Comparison of ENCODE assay signal across 8 cellular contexts in the genomic region with DNA sequence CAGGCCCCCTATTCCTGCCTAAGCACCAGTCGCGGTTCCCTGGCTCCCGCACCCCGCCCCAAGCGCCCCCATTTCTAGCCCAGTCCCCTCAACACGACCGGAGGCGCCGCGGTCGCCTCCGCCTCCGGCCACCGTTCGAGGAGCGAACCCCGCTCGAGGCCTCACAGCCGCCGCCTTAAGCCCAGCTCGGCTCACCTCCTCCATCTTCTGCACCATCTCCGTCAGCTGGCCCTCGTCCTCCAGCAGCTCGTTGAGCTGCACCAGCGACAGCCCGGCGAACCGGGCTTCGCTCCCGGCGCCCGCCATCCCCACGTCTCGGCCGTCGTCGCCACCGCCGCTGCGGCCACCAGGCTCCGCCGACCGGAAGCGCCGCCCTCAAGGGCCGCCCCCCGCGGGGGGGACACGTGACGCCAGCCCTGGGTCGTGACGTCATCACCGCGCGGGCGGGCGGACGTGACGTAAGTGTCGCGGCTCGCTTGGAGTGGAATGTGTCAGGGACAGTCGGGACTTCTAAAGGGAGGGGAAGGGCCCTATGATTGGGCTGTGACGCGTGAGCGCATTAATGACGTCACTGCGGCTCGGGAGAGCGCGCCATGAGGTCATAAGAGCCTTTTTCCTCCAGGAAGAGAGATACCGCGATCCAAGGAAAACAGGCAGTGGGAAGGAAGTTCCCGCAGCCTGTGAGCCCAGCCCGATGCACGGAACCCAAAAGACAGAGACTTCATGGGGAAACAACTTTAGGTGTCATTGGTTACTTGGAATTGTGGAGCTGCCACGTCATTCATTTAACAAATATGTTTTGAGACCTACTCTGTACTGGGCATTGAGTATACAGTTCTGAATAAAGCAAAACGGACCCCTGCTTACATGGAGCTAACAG. TPM values are rescaled to one million over a fixed set of nuclear protein-coding genes. Genes with fewer than 3 reads are reported as not detected.
A peak's percentile ranks its signal among the peaks of the same experiment; 100 is the strongest.
DNase-seq lines count a peak whose midpoint lies in the region; ATAC-seq, FAIRE-seq and TF ChIP-seq lines count a peak whose summit lies in the region.

A gene with protein sequence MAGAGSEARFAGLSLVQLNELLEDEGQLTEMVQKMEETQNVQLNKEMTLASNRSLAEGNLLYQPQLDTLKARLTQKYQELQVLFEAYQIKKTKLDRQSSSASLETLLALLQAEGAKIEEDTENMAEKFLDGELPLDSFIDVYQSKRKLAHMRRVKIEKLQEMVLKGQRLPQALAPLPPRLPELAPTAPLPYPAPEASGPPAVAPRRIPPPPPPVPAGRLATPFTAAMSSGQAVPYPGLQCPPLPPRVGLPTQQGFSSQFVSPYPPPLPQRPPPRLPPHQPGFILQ (minus strand): TSS at position 368 of the 880 bp plus-strand sequence. CDS start 62 bp downstream, at position 306.

- intact Hi-C loops in activated T-helper 2 cell treated with anti-CD3 and anti-CD28 coated beads, Interferon-gamma antibody, Interleukin-2, Interleukin-4, amounts not matched to agents 10 μg/mL and 5 μg/mL and 100 μg/mL, durations not matched to agents 14 hours and 24 hours and 36 hours (cut with micrococcal nuclease): loop anchor here (5.0 kb wide), 1 partner anchor 174 kb away; no protein-coding TSS in a partner anchor
- intact Hi-C loops in natural killer cell (cut with micrococcal nuclease): loop anchor here (1.0 to 5.0 kb wide), 4 partner anchors 15 to 181 kb away; no protein-coding TSS in a partner anchor

- peaks cover 65% of the 10 kb centered on the region for H3K4me1 Mint-ChIP-seq in activated T-helper 2 cell treated with anti-CD3 and anti-CD28 coated beads, Interferon-gamma antibody, Interleukin-2, Interleukin-4, amounts not matched to agents 10 μg/mL and 5 μg/mL and 100 μg/mL, durations not matched to agents 14 hours and 24 hours and 36 hours (ENCODE audit: low read depth)
- H3K4me1 Mint-ChIP-seq in natural killer cell: peaks cover 82 to 90% of the 10 kb centered on the region in 2 donors
- H3K4me1 Mint-ChIP-seq in stimulated activated naive B cell treated with anti-CD40 and anti-IgM and Interleukin-4, amounts not matched to agents 10 μg/mL and 1 μg/mL and 100 μg/mL, for 72 hours: peaks cover 46 to 97% of the 10 kb centered on the region in 2 donors

- peaks cover under 1% of the 10 kb centered on the region for H3K27me3 Mint-ChIP-seq in activated T-helper 2 cell treated with anti-CD3 and anti-CD28 coated beads, Interferon-gamma antibody, Interleukin-2, Interleukin-4, amounts not matched to agents 10 μg/mL and 5 μg/mL and 100 μg/mL, durations not matched to agents 14 hours and 24 hours and 36 hours (ENCODE audit: low read depth)
- no peaks in the 10 kb centered on the region for H3K27me3 Mint-ChIP-seq in natural killer cell (ENCODE audit: low read depth in 2 of 2)
- no peaks in the 10 kb centered on the region for H3K27me3 Mint-ChIP-seq in stimulated activated naive B cell treated with anti-CD40 and anti-IgM and Interleukin-4, amounts not matched to agents 10 μg/mL and 1 μg/mL and 100 μg/mL, for 72 hours

- peak; percentile 61 to 85 (median 77) for ATAC-seq in natural killer cell
- peak; percentile 47 to 53 for ATAC-seq in stimulated activated naive B cell treated with anti-CD40 and anti-IgM and Interleukin-4, amounts not matched to agents 10 μg/mL and 1 μg/mL and 100 μg/mL, for 72 hours (replicated peaks)

- DNase-seq in NCI-H2081 (lab: John Stamatoyannopoulos, UW): peak; percentile 78 to 82
- no peak for DNase-seq in NCI-H2081 treated with DMSO at 0.1 percent for 48 hours (lab: John Stamatoyannopoulos, UW)
- peak; percentile 86 for DNase-seq in HK-2 (ENCODE audit: unreplicated experiment)
- DNase-seq in RCC 7860 (ENCODE audit: low spot score): peak; percentile 60
- DNase-seq in activated T-helper 2 cell treated with anti-CD3 and anti-CD28 coated beads, Interferon-gamma antibody, Interleukin-2, Interleukin-4, amounts not matched to agents 10 μg/mL and 5 μg/mL and 100 μg/mL, durations not matched to agents 14 hours and 24 hours and 36 hours (ENCODE audit: low spot score): peak; percentile 83
- DNase-seq in fibroblast of mammary gland (ENCODE audit: low read depth): peak; percentile 89
- DNase-seq in natural killer cell: peak; percentile 98
- peak; percentile 85 for DNase-seq in stimulated activated naive B cell treated with anti-CD40 and anti-IgM and Interleukin-4, amounts not matched to agents 10 μg/mL and 1 μg/mL and 100 μg/mL, for 72 hours

- H3K36me3 Mint-ChIP-seq in activated T-helper 2 cell treated with anti-CD3 and anti-CD28 coated beads, Interferon-gamma antibody, Interleukin-2, Interleukin-4, amounts not matched to agents 10 μg/mL and 5 μg/mL and 100 μg/mL, durations not matched to agents 14 hours and 24 hours and 36 hours (ENCODE audit: low read depth): peaks cover 13% of the 10 kb centered on the region
- H3K36me3 Mint-ChIP-seq in natural killer cell: no peaks in the 10 kb centered on the region
- H3K36me3 Mint-ChIP-seq in stimulated activated naive B cell treated with anti-CD40 and anti-IgM and Interleukin-4, amounts not matched to agents 10 μg/mL and 1 μg/mL and 100 μg/mL, for 72 hours: peaks cover 3 to 20% of the 10 kb centered on the region in 2 donors

- no peak for FAIRE-seq in RCC 7860 (lab: Jason Lieb, UNC)

- TF ChIP-seq CTCF in fibroblast of mammary gland (conservative IDR thresholded peaks at IDR 0.05; ENCODE audit: control insufficient read depth, insufficient read depth, low read depth, low read length) (no peak), natural killer cell (IDR thresholded peaks at IDR 0.05) (no peak)

- peak within 1 kb of the TSS; percentile 81 for H3K27ac Mint-ChIP-seq in activated T-helper 2 cell treated with anti-CD3 and anti-CD28 coated beads, Interferon-gamma antibody, Interleukin-2, Interleukin-4, amounts not matched to agents 10 μg/mL and 5 μg/mL and 100 μg/mL, durations not matched to agents 14 hours and 24 hours and 36 hours
- peak within 1 kb of the TSS; percentile 100 for H3K27ac Mint-ChIP-seq in natural killer cell
- H3K27ac Mint-ChIP-seq in stimulated activated naive B cell treated with anti-CD40 and anti-IgM and Interleukin-4, amounts not matched to agents 10 μg/mL and 1 μg/mL and 100 μg/mL, for 72 hours: peak within 1 kb of the TSS; percentile 94

- peaks cover 6% of the 10 kb centered on the region for H3K9me3 Mint-ChIP-seq in activated T-helper 2 cell treated with anti-CD3 and anti-CD28 coated beads, Interferon-gamma antibody, Interleukin-2, Interleukin-4, amounts not matched to agents 10 μg/mL and 5 μg/mL and 100 μg/mL, durations not matched to agents 14 hours and 24 hours and 36 hours
- peaks cover 0 to 4% of the 10 kb centered on the region in 2 donors for H3K9me3 Mint-ChIP-seq in natural killer cell
- H3K9me3 Mint-ChIP-seq in stimulated activated naive B cell treated with anti-CD40 and anti-IgM and Interleukin-4, amounts not matched to agents 10 μg/mL and 1 μg/mL and 100 μg/mL, for 72 hours: peaks cover 2 to 7% of the 10 kb centered on the region in 2 donors

- H3K4me3 ChIP-seq in fibroblast of mammary gland (ENCODE audit: control insufficient read depth, low read depth, low read length): peak within 1 kb of the TSS; percentile 79

- H3K4me3 Mint-ChIP-seq in activated T-helper 2 cell treated with anti-CD3 and anti-CD28 coated beads, Interferon-gamma antibody, Interleukin-2, Interleukin-4, amounts not matched to agents 10 μg/mL and 5 μg/mL and 100 μg/mL, durations not matched to agents 14 hours and 24 hours and 36 hours (ENCODE audit: low read depth): peak within 1 kb of the TSS; percentile 85
- H3K4me3 Mint-ChIP-seq in natural killer cell: peak within 1 kb of the TSS; percentile 99
- H3K4me3 Mint-ChIP-seq in stimulated activated naive B cell treated with anti-CD40 and anti-IgM and Interleukin-4, amounts not matched to agents 10 μg/mL and 1 μg/mL and 100 μg/mL, for 72 hours: peak within 1 kb of the TSS; percentile 89 to 96

RNA-seq across cellular contexts. Expression of the gene that starts here (rescaled TPM):
- 11.5 and 11.7 TPM in 2 replicates for total RNA-seq in activated T-helper 2 cell treated with anti-CD3 and anti-CD28 coated beads, Interferon-gamma antibody, Interleukin-2, Interleukin-4, amounts not matched to agents 10 μg/mL and 5 μg/mL and 100 μg/mL, durations not matched to agents 14 hours and 24 hours and 36 hours
- total RNA-seq in natural killer cell: 100 to 1,000 TPM; 142 to 167 (median 165) TPM

Comparison
In these comparisons a context has a peak if more than half of its experiments do, and no peak if none do; other contexts are left out.
1. RNA of the gene that starts here (total RNA-seq): 142 to 167 TPM in natural killer cell; 11.5 to 11.7 TPM in activated T-helper 2 cell treated with anti-CD3 and anti-CD28 coated beads, Interferon-gamma antibody, Interleukin-2, Interleukin-4, amounts not matched to agents 10 μg/mL and 5 μg/mL and 100 μg/mL, durations not matched to agents 14 hours and 24 hours and 36 hours; every median in the first group is over 10 times any median in the second.
2. Peak in every context shown above with its lines, with median percentiles within 50 percentile points of each other: H3K27ac Mint-ChIP-seq and H3K4me3 Mint-ChIP-seq.